6 cellular contexts compared by ENCODE assay signal in the genomic region with DNA sequence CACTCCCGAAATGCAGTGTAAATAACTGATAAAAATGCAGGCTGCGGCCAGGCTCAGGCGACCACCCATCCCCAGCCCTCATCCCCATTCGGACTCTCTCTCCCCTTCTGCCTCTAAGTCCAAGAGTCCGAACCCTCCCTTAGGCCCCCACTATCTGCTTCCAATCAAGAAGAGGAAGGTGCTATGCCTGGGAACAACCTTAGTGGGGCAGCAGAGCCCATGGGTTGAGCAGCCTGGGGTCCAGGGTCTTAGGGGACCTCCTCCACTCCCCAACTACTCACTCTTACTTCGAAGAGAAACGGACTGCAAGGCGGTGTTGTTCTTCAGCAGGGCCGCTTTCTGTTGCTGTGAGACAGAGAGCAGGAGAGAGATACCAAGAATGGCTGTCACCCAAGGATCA.
A peak's percentile ranks its signal among the peaks of the same experiment; 100 is the strongest.
DNase-seq lines count a peak whose midpoint lies in the region; ATAC-seq lines count a peak whose summit lies in the region.

No MANE protein-coding gene starts in this region.

- ATAC-seq in effector memory CD8-positive, alpha-beta T cell (replicated peaks): no peak
- no peak for ATAC-seq in stimulated activated naive B cell treated with anti-CD40 and anti-IgM and Interleukin-4, amounts not matched to agents 10 μg/mL and 1 μg/mL and 100 μg/mL, for 72 hours (replicated peaks)
- ATAC-seq in GM18873 (IDR thresholded peaks at IDR 0.05; ENCODE audit: low FRiP score, unreplicated experiment): no peak

- H3K36me3 Mint-ChIP-seq in effector memory CD8-positive, alpha-beta T cell (ENCODE audit: insufficient read depth): peaks cover 84% of the 10 kb centered on the region
- peaks cover 68 to 78% of the 10 kb centered on the region in 2 donors for H3K36me3 Mint-ChIP-seq in stimulated activated naive B cell treated with anti-CD40 and anti-IgM and Interleukin-4, amounts not matched to agents 10 μg/mL and 1 μg/mL and 100 μg/mL, for 72 hours

- H3K4me1 Mint-ChIP-seq in effector memory CD8-positive, alpha-beta T cell (ENCODE audit: low read depth in 2 of 2): peaks cover 56 to 61% of the 10 kb centered on the region in 2 donors
- peaks cover 71 to 87% of the 10 kb centered on the region in 2 donors for H3K4me1 Mint-ChIP-seq in stimulated activated naive B cell treated with anti-CD40 and anti-IgM and Interleukin-4, amounts not matched to agents 10 μg/mL and 1 μg/mL and 100 μg/mL, for 72 hours

- DNase-seq in NCI-H82 (lab: John Stamatoyannopoulos, UW) (peak; percentile 40), NCI-H82 treated with DMSO at 0.1 percent for 48 hours (lab: John Stamatoyannopoulos, UW; ENCODE audit: unreplicated experiment) (no peak), LoVo (ENCODE audit: low spot score) (no peak)
- no peak for DNase-seq in effector memory CD8-positive, alpha-beta T cell
- no peak for DNase-seq in stimulated activated naive B cell treated with anti-CD40 and anti-IgM and Interleukin-4, amounts not matched to agents 10 μg/mL and 1 μg/mL and 100 μg/mL, for 72 hours

- H3K4me3 Mint-ChIP-seq in effector memory CD8-positive, alpha-beta T cell: peak overlapping the region; percentile 45 to 66
- peak overlapping the region in 1 of 2 donors; percentile 25 for H3K4me3 Mint-ChIP-seq in stimulated activated naive B cell treated with anti-CD40 and anti-IgM and Interleukin-4, amounts not matched to agents 10 μg/mL and 1 μg/mL and 100 μg/mL, for 72 hours

- no peaks in the 10 kb centered on the region for H3K9me3 Mint-ChIP-seq in effector memory CD8-positive, alpha-beta T cell
- H3K9me3 Mint-ChIP-seq in stimulated activated naive B cell treated with anti-CD40 and anti-IgM and Interleukin-4, amounts not matched to agents 10 μg/mL and 1 μg/mL and 100 μg/mL, for 72 hours: no peaks in the 10 kb centered on the region

- H3K27me3 Mint-ChIP-seq in effector memory CD8-positive, alpha-beta T cell: no peaks in the 10 kb centered on the region
- H3K27me3 Mint-ChIP-seq in stimulated activated naive B cell treated with anti-CD40 and anti-IgM and Interleukin-4, amounts not matched to agents 10 μg/mL and 1 μg/mL and 100 μg/mL, for 72 hours: no peaks in the 10 kb centered on the region

- peak overlapping the region; percentile 85 to 87 for H3K27ac Mint-ChIP-seq in effector memory CD8-positive, alpha-beta T cell
- H3K27ac Mint-ChIP-seq in stimulated activated naive B cell treated with anti-CD40 and anti-IgM and Interleukin-4, amounts not matched to agents 10 μg/mL and 1 μg/mL and 100 μg/mL, for 72 hours: peak overlapping the region; percentile 92
